ENCODE assay signal across 14 cellular contexts in genomic region chr2:239363946-239364637, GRCh38. TPM values are rescaled to one million over a fixed set of nuclear protein-coding genes. Genes with fewer than 3 reads are reported as not detected.
A peak's percentile ranks its signal among the peaks of the same experiment; 100 is the strongest.
DNase-seq lines count a peak whose midpoint lies in the region; ATAC-seq lines count a peak whose summit lies in the region.
"Had no signal": no experiment of that assay in that cellular context is flagged by ENCODE, and none has a peak within 500 bp of the region (broad histone marks: within the 10 kb centered on the region; RNA-seq: fewer than 3 reads in every experiment).

No MANE protein-coding gene starts in this region.

- H3K36me3 ChIP-seq in BLaER1 = no peaks in the 10 kb centered on the region
- H3K36me3 ChIP-seq in H7 (replicated peaks; ENCODE audit: control insufficient read depth, insufficient read depth, low read length) = no peaks in the 10 kb centered on the region; the same call in 1 of the 2 replicates
- H3K36me3 ChIP-seq in muscle layer of colon (ENCODE audit: insufficient read depth, low read length) = no peaks in the 10 kb centered on the region
- H3K36me3 ChIP-seq: breast epithelium had no signal

- H3K4me3 Mint-ChIP-seq in activated T-cell treated with anti-CD3 and anti-CD28 coated beads, Interleukin-2, amount 50 U/mL, for 72 hours = peak overlapping the region in 1 of 2 donors; percentile 56
- H3K4me3 Mint-ChIP-seq: B cell had no signal

- H3K9me3 ChIP-seq in BLaER1 (no peaks in the 10 kb centered on the region), muscle layer of colon (ENCODE audit: low read length) (no peaks in the 10 kb centered on the region)
- H3K9me3 ChIP-seq: breast epithelium, psoas muscle had no signal

- H4K20me1 ChIP-seq in BLaER1 = peaks cover 95% of the 10 kb centered on the region

- H3K27ac ChIP-seq in BLaER1 (no peak overlapping the region), muscle layer of colon (ENCODE audit: low read depth, low read length) (peak overlapping the region; percentile 65)
- H3K27ac ChIP-seq: breast epithelium, psoas muscle had no signal

- H3K4me3 ChIP-seq in BLaER1 (no peak overlapping the region), H7 (ENCODE audit: insufficient read depth, low read depth, low read length) (no peak overlapping the region), muscle layer of colon (ENCODE audit: low read depth in 1 of 2, low read length in 2 of 2) (no peak overlapping the region)
- H3K4me3 ChIP-seq: breast epithelium, psoas muscle had no signal

- peak; percentile 76 to 90 for ATAC-seq in activated T-cell treated with anti-CD3 and anti-CD28 coated beads, Interleukin-2, amount 50 U/mL, for 72 hours (replicated peaks in 1 of 2)
- no peak for ATAC-seq in GM18517 (IDR thresholded peaks at IDR 0.05; ENCODE audit: unreplicated experiment)
- ATAC-seq: psoas muscle had no signal

- peak; percentile 39 for DNase-seq in H7
- peak; percentile 23 to 33 for DNase-seq in activated T-cell treated with anti-CD3 and anti-CD28 coated beads, Interleukin-2, amount 50 U/mL, for 72 hours
- DNase-seq in pons (ENCODE audit: low spot score) = no peak
- DNase-seq in NCI-H82 (lab: John Stamatoyannopoulos, UW) = no peak
- no peak for DNase-seq in stimulated activated CD4-positive, alpha-beta T cell treated with anti-CD3 and anti-CD28 coated beads, Interleukin-4, amount 100 ng/mL, for 1 hour
- DNase-seq: Karpas-422, NCI-H1930, psoas muscle, SHP77 treated with DMSO at 0.1 percent for 48 hours had no signal

- peaks cover 40% of the 10 kb centered on the region for H3K4me1 Mint-ChIP-seq in activated T-cell treated with anti-CD3 and anti-CD28 coated beads, Interleukin-2, amount 50 U/mL, for 72 hours (ENCODE audit: low read depth)

- H3K9ac ChIP-seq in BLaER1 (no peak overlapping the region), muscle layer of colon (ENCODE audit: low read length) (no peak overlapping the region)

- H3K4me2 ChIP-seq in BLaER1 = peak overlapping the region; percentile 56

- peaks cover 0 to 10% of the 10 kb centered on the region in 2 donors for H3K36me3 Mint-ChIP-seq in activated T-cell treated with anti-CD3 and anti-CD28 coated beads, Interleukin-2, amount 50 U/mL, for 72 hours (ENCODE audit: insufficient read depth in 2 of 2)

- no peaks in the 10 kb centered on the region for H3K9me3 Mint-ChIP-seq in activated T-cell treated with anti-CD3 and anti-CD28 coated beads, Interleukin-2, amount 50 U/mL, for 72 hours

- no peak overlapping the region for H3K27ac Mint-ChIP-seq in activated T-cell treated with anti-CD3 and anti-CD28 coated beads, Interleukin-2, amount 50 U/mL, for 72 hours
- H3K27ac Mint-ChIP-seq: B cell had no signal

- no peaks in the 10 kb centered on the region for H3K27me3 Mint-ChIP-seq in activated T-cell treated with anti-CD3 and anti-CD28 coated beads, Interleukin-2, amount 50 U/mL, for 72 hours (ENCODE audit: low read depth)
- H3K27me3 Mint-ChIP-seq: B cell had no signal

- H3K27me3 ChIP-seq in BLaER1 = no peaks in the 10 kb centered on the region
- H3K27me3 ChIP-seq in H7 (ENCODE audit: control insufficient read depth, insufficient read depth, low read length) = no peaks in the 10 kb centered on the region
- no peaks in the 10 kb centered on the region for H3K27me3 ChIP-seq in muscle layer of colon (ENCODE audit: control insufficient read depth in 1 of 2, insufficient read depth in 2 of 2, low read length in 2 of 2)
- H3K27me3 ChIP-seq: breast epithelium had no signal

- H3K4me1 ChIP-seq in BLaER1 = peaks cover 65% of the 10 kb centered on the region
- H3K4me1 ChIP-seq in muscle layer of colon (ENCODE audit: insufficient read depth, low read length) = peaks cover 74% of the 10 kb centered on the region
- H3K4me1 ChIP-seq: breast epithelium had no signal

RNA-seq across cellular contexts. Expression of gene HDAC4, which starts 36.7 kb away (rescaled TPM):
- total RNA-seq in H7 (2014; rRNA removed; shearing (Covaris generic)) = 18.1 and 28.5 TPM in 2 replicates
- 10 to 100 TPM; 49.8 to 71.7 TPM for total RNA-seq in activated T-cell treated with anti-CD3 and anti-CD28 coated beads, Interleukin-2, amount 50 U/mL, for 72 hours

Comparison
In these comparisons a context has a peak if more than half of its experiments do, and no peak if none do; other contexts are left out.
1. DNase-seq: peak in H7 (single experiment) and activated T-cell treated with anti-CD3 and anti-CD28 coated beads, Interleukin-2, amount 50 U/mL, for 72 hours (2 of 2); none in pons (single experiment), NCI-H82 (single experiment) and stimulated activated CD4-positive, alpha-beta T cell treated with anti-CD3 and anti-CD28 coated beads, Interleukin-4, amount 100 ng/mL, for 1 hour (single experiment).